9 cellular contexts compared by ENCODE assay signal in the genomic region with DNA sequence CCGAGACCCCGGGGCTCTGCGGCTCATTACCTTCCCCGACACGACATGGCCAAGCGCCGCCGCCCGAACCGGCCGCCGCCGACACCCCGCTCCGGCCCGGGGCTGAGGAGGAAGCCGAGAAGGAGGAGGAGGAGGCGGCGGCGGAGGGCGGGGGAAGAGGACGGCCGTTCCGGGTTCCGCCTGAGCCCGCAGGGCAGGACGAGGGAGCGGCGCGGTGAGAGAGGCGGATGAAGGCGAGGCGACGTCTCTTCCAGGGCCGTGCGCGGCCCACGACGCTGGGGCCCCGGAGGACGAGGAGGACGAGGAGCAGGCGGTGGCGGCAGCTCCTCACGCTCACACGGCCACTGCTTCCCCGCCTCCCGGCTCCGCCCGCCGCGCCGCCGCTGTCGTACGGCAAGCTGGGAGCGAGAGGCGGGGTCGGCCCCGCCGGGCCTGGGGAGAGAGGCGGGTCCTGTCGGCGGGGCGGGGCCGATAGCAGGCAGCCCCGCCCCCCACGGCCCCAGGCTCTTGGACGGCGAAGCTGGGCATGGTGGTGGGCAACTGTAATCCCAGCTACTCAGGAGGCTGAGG. TPM values are rescaled to one million over a fixed set of nuclear protein-coding genes. Genes with fewer than 3 reads are reported as not detected.
DNase-seq lines count a peak whose midpoint lies in the region; TF ChIP-seq lines count a peak whose summit lies in the region.
"Not testable (repeated sequence)": the region's sequence is repeated elsewhere in the genome, so short reads cannot be mapped to it uniquely, and the experiment has no call there.
"Had no signal": no experiment of that assay in that cellular context is flagged by ENCODE, and none has a peak within 500 bp of the region (broad histone marks: within the 10 kb centered on the region; RNA-seq: fewer than 3 reads in every experiment).

No MANE protein-coding gene starts in this region.

- DNase-seq in ELF-1 (ENCODE audit: low read depth, low spot score) (peak; percentile 92), HCEC 1CT (peak; percentile 73), M059J (ENCODE audit: low read depth) (peak; percentile 79), SIG-M5 treated with dmso at 0.1 percent for 504 hours (lab: John Stamatoyannopoulos, UW; ENCODE audit: unreplicated experiment) (peak; percentile 68), activated gamma-delta T cell treated with Interleukin-2 at 50 U/mL for 16 hours (peak; percentile 76), fibroblast of villous mesenchyme (ENCODE audit: low read depth) (peak; percentile 77)

- not testable (repeated sequence) for H2AFZ ChIP-seq in neural cell (ENCODE audit: low read depth, low read length)

- not testable (repeated sequence) for TF ChIP-seq RAD21 in neural cell (conservative IDR thresholded peaks at IDR 0.05)

- TF ChIP-seq EP300 in neural cell (conservative IDR thresholded peaks at IDR 0.05; ENCODE audit: poor library complexity, severe bottlenecking), result not testable (repeated sequence)

- not testable (repeated sequence) for H4K20me1 ChIP-seq in neural cell (ENCODE audit: insufficient read depth)

- H3K4me3 ChIP-seq in fibroblast of villous mesenchyme (ENCODE audit: low read depth, low read length), result peak overlapping the region; percentile 72
- peak overlapping the region; percentile 68 for H3K4me3 ChIP-seq in neural cell (ENCODE audit: low read length)

- not testable (repeated sequence) for H3F3A ChIP-seq in neural cell (ENCODE audit: insufficient read depth, low read length, poor library complexity, severe bottlenecking)

- H3K4me3 Mint-ChIP-seq in stimulated activated naive CD8-positive, alpha-beta T cell treated with anti-CD3 and anti-CD28 coated beads, Interleukin-15, Interleukin-2, amounts not matched to agents 100 ng/mL and 50 ng/mL, for 24 hours, result peak overlapping the region; percentile 84

- H3K36me3 Mint-ChIP-seq in stimulated activated naive CD8-positive, alpha-beta T cell treated with anti-CD3 and anti-CD28 coated beads, Interleukin-15, Interleukin-2, amounts not matched to agents 100 ng/mL and 50 ng/mL, for 24 hours (ENCODE audit: low read depth), result not testable (repeated sequence)

- peak overlapping the region; percentile 74 for H3K27ac ChIP-seq in neural cell (ENCODE audit: low read length)

- not testable (repeated sequence) for H3K4me2 ChIP-seq in neural cell (ENCODE audit: low read length)

- not testable (repeated sequence) for H3K27me3 ChIP-seq in neural cell (ENCODE audit: insufficient read depth, low read depth, low read length)

- H3K9me2 ChIP-seq in neural cell (ENCODE audit: insufficient read depth, low read length), result not testable (repeated sequence)

- TF ChIP-seq CTCF in fibroblast of villous mesenchyme (IDR thresholded peaks at IDR 0.05; ENCODE audit: insufficient read depth, low read depth, low read length); neural cell (IDR thresholded peaks at IDR 0.05; ENCODE audit: poor library complexity, severe bottlenecking): not testable (repeated sequence)

- H3K9me3 Mint-ChIP-seq in stimulated activated naive CD8-positive, alpha-beta T cell treated with anti-CD3 and anti-CD28 coated beads, Interleukin-15, Interleukin-2, amounts not matched to agents 100 ng/mL and 50 ng/mL, for 24 hours, result not testable (repeated sequence)

- H3K27me3 Mint-ChIP-seq in stimulated activated naive CD8-positive, alpha-beta T cell treated with anti-CD3 and anti-CD28 coated beads, Interleukin-15, Interleukin-2, amounts not matched to agents 100 ng/mL and 50 ng/mL, for 24 hours, result not testable (repeated sequence)

- peak overlapping the region; percentile 72 for H3K27ac Mint-ChIP-seq in stimulated activated naive CD8-positive, alpha-beta T cell treated with anti-CD3 and anti-CD28 coated beads, Interleukin-15, Interleukin-2, amounts not matched to agents 100 ng/mL and 50 ng/mL, for 24 hours

- H3K4me1 Mint-ChIP-seq in stimulated activated naive CD8-positive, alpha-beta T cell treated with anti-CD3 and anti-CD28 coated beads, Interleukin-15, Interleukin-2, amounts not matched to agents 100 ng/mL and 50 ng/mL, for 24 hours (ENCODE audit: low read depth), result peaks cover 32% of the 10 kb centered on the region

- H3K9me3 ChIP-seq in neural cell (ENCODE audit: low read length), result not testable (repeated sequence)

- H3K79me2 ChIP-seq in neural cell (replicated peaks; ENCODE audit: insufficient read depth, low read length), result not testable (repeated sequence)

- peak overlapping the region; percentile 79 for H3K9ac ChIP-seq in neural cell (ENCODE audit: low read length)

- H3K36me3 ChIP-seq in neural cell (ENCODE audit: insufficient read depth, low read length), result not testable (repeated sequence)

TF ChIP-seq in neural cell, 6 proteins besides CTCF, POLR2A, EP300 and RAD21:
- TF ChIP-seq MXI1 (conservative IDR thresholded peaks at IDR 0.05; ENCODE audit: poor library complexity, severe bottlenecking) (peak; percentile 40), POLR2AphosphoS5 (IDR thresholded peaks at IDR 0.05) (peak; percentile 83)

RNA-seq across cellular contexts. Expression of a gene that starts 20.0 kb away (rescaled TPM):
- total RNA-seq in M059J (2014; rRNA removed; shearing (Covaris generic)), result 34.8 and 64.7 TPM in 2 replicates
- 35.1 and 40.6 TPM in 2 replicates for total RNA-seq in fibroblast of villous mesenchyme
- 76.3 and 83.3 TPM in 2 replicates for polyA plus RNA-seq in neural cell
- polyA minus RNA-seq in neural cell, result 55.1 and 61.6 TPM in 2 replicates

RNA-seq across cellular contexts. Expression of a gene that starts 35.2 kb away (rescaled TPM):
- total RNA-seq in M059J (2014; rRNA removed; shearing (Covaris generic)), result 25.6 and 45.1 TPM in 2 replicates
- 37.1 and 37.7 TPM in 2 replicates for total RNA-seq in fibroblast of villous mesenchyme
- polyA plus RNA-seq in neural cell, result 24.1 and 32.5 TPM in 2 replicates
- polyA minus RNA-seq in neural cell, result 40.5 and 44.6 TPM in 2 replicates

RNA-seq across cellular contexts. Expression of a gene that starts 39.5 kb away (rescaled TPM):
- total RNA-seq in M059J (2014; rRNA removed; shearing (Covaris generic)), result not detected in 2 replicates
- not detected in 2 replicates for total RNA-seq in fibroblast of villous mesenchyme
- polyA plus RNA-seq in neural cell, result not detected in 2 replicates
- not detected in 2 replicates for polyA minus RNA-seq in neural cell
- total RNA-seq: mesenteric fat pad had no signal

RNA-seq across cellular contexts. Expression of a gene that starts 47.2 kb away (rescaled TPM):
- 0.17 TPM in 1 of 2 replicates, not detected in the other for total RNA-seq in M059J (2014; rRNA removed; shearing (Covaris generic))
- 0.43 TPM in 1 of 2 replicates, not detected in the other for total RNA-seq in fibroblast of villous mesenchyme
- polyA plus RNA-seq in neural cell, result 0.38 TPM in 1 of 2 replicates, not detected in the other
- polyA minus RNA-seq in neural cell, result 0.81 TPM in 1 of 2 replicates, not detected in the other

Comparison
In these comparisons a context has a peak if more than half of its experiments do, and no peak if none do; other contexts are left out.
1. Peak in every context shown above with its lines: DNase-seq, H3K4me3 ChIP-seq and H3K27ac ChIP-seq.